8 cellular contexts compared by ENCODE assay signal in the genomic region with DNA sequence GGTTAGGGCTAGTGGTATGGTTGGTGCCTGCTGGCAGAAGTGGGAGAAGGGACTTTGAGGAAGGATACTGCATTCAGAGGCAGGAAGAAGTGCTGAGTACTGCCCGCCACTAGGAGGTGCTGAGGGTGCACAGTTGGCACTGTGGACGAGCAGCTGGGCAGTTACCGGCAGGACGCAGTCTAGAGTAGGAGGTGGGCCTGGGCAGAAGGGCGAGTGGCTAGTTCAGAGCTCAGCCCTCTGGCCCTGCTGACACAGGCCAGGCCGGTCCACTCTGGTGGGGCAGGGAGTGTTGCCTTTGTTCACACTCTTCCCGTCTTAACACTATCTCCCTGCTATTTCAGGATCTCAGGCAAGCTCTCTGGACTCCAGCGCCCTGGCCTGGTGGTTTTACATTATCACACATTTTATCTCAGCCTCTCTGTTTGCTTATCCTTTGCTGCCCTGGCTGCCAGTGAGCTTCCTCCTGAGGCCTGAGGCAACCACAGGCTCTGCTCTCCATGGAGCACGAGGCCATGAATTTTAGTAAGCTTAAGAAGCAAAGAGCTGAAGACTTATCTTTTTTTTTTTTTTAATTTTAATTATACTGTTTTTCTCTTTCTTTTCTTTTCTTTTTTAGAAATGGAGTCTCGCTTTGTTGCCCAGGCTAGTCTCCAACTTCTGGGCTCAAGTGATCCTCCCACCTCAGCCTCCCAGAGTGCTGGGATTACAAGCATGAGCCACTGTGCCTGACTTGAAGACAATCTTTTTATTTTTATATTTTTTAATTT. TPM values are rescaled to one million over a fixed set of nuclear protein-coding genes. Genes with fewer than 3 reads are reported as not detected.
A peak's percentile ranks its signal among the peaks of the same experiment; 100 is the strongest.
DNase-seq lines count a peak whose midpoint lies in the region; ATAC-seq and TF ChIP-seq lines count a peak whose summit lies in the region.

No MANE protein-coding gene starts in this region.

- peak; percentile 98 for TF ChIP-seq CTCF in AG09319 (IDR thresholded peaks at IDR 0.05; ENCODE audit: low read depth, low read length)
- peak; percentile 59 for TF ChIP-seq CTCF in endothelial cell (IDR thresholded peaks at IDR 0.05; ENCODE audit: unreplicated experiment)

- ATAC-seq in GM21423 (IDR thresholded peaks at IDR 0.05; ENCODE audit: unreplicated experiment) (peak; percentile 55), memory B cell (ENCODE audit: low read depth) (peak; percentile 59), HG03175 (IDR thresholded peaks at IDR 0.05; ENCODE audit: unreplicated experiment) (no peak)

- H3K27me3 Mint-ChIP-seq in endothelial cell (ENCODE audit: unreplicated experiment) (no peaks in the 10 kb centered on the region), memory B cell (no peaks in the 10 kb centered on the region)

- peaks cover 24% of the 10 kb centered on the region for H3K36me3 Mint-ChIP-seq in endothelial cell (ENCODE audit: low read depth, unreplicated experiment)
- peaks cover 37% of the 10 kb centered on the region for H3K36me3 Mint-ChIP-seq in memory B cell

- peak overlapping the region; percentile 24 for H3K4me3 Mint-ChIP-seq in endothelial cell (ENCODE audit: unreplicated experiment)
- no peak overlapping the region for H3K4me3 Mint-ChIP-seq in memory B cell

- H3K9me3 Mint-ChIP-seq in endothelial cell (ENCODE audit: unreplicated experiment) (no peaks in the 10 kb centered on the region), memory B cell (no peaks in the 10 kb centered on the region)

- no peaks in the 10 kb centered on the region for H3K4me1 Mint-ChIP-seq in endothelial cell (ENCODE audit: unreplicated experiment)
- H3K4me1 Mint-ChIP-seq in memory B cell = no peaks in the 10 kb centered on the region

- DNase-seq in AG09319 (ENCODE audit: extremely low read depth, low read depth) (peak; percentile 59), NCI-H510A (lab: John Stamatoyannopoulos, UW) (peak; percentile 16), endothelial cell (ENCODE audit: low spot score) (peak; percentile 87), memory B cell (ENCODE audit: low spot score in 2 of 2) (peak; percentile 18 to 27)
- DNase-seq in activated CD4-positive, alpha-beta T cell treated with anti-CD3 and anti-CD28 coated beads, Interleukin-2, amount 50 U/mL, for 1 hour = peak; percentile 26
- peak; percentile 12 for DNase-seq in stimulated activated CD8-positive, alpha-beta memory T cell treated with anti-CD3 and anti-CD28 coated beads, Interleukin-12 subunit alpha, Interleukin-12 subunit beta, amount 100 ng/mL, for 1 hour (ENCODE audit: low read depth)

- H3K27ac Mint-ChIP-seq in endothelial cell (ENCODE audit: unreplicated experiment) = no peak overlapping the region
- H3K27ac Mint-ChIP-seq in memory B cell = no peak overlapping the region

RNA-seq across cellular contexts. Expression of a gene that starts 26.9 kb away (rescaled TPM):
- total RNA-seq in endothelial cell (ENCODE audit: unreplicated experiment) = 22.7 TPM

RNA-seq across cellular contexts. Expression of a gene that starts 27.1 kb away (rescaled TPM):
- total RNA-seq in endothelial cell (ENCODE audit: unreplicated experiment) = 65.3 TPM

RNA-seq across cellular contexts. Expression of a gene that starts 31.5 kb away (rescaled TPM):
- 59.1 TPM for total RNA-seq in endothelial cell (ENCODE audit: unreplicated experiment)

Comparison
In these comparisons a context has a peak if more than half of its experiments do, and no peak if none do; other contexts are left out.
1. DNase-seq: peak in every context shown above with its lines; median percentile 87 in endothelial cell; 59 in AG09319; 26 in activated CD4-positive, alpha-beta T cell treated with anti-CD3 and anti-CD28 coated beads, Interleukin-2, amount 50 U/mL, for 1 hour; 22 in memory B cell; 16 in NCI-H510A; 12 in stimulated activated CD8-positive, alpha-beta memory T cell treated with anti-CD3 and anti-CD28 coated beads, Interleukin-12 subunit alpha, Interleukin-12 subunit beta, amount 100 ng/mL, for 1 hour.